In genomic region chr14:20698018-20698329, GRCh38 we compare ENCODE assay signal across 24 cellular contexts. TPM values are rescaled to one million over a fixed set of nuclear protein-coding genes. Genes with fewer than 3 reads are reported as not detected.
DNase-seq lines count a peak whose midpoint lies in the region; ATAC-seq, FAIRE-seq and TF ChIP-seq lines count a peak whose summit lies in the region.
"Had no signal": no experiment of that assay in that cellular context is flagged by ENCODE, and none has a peak within 500 bp of the region (broad histone marks: within the 10 kb centered on the region; RNA-seq: fewer than 3 reads in every experiment).

No MANE protein-coding gene starts in this region.

- no peak overlapping the region for H3K4me2 ChIP-seq in GM23338
- no peak overlapping the region for H3K4me2 ChIP-seq in mesenchymal stem cell (ENCODE audit: low read length, poor library complexity, severe bottlenecking)

- no peak overlapping the region for H3K4me3 Mint-ChIP-seq in GM23338
- H3K4me3 Mint-ChIP-seq: CD4-positive, alpha-beta memory T cell; T-cell had no signal

- H3K9me3 Mint-ChIP-seq in GM23338, result no peaks in the 10 kb centered on the region
- H3K9me3 Mint-ChIP-seq: CD4-positive, alpha-beta memory T cell; T-cell had no signal

- H2AFZ ChIP-seq in GM23338, result no peak overlapping the region
- H2AFZ ChIP-seq in mesenchymal stem cell (ENCODE audit: low read depth, low read length), result no peak overlapping the region

- H3K27me3 ChIP-seq in GM23338 (ENCODE audit: insufficient read depth) (no peaks in the 10 kb centered on the region), mesenchymal stem cell (ENCODE audit: control insufficient read depth in 1 of 2, insufficient read depth in 1 of 2, low read length in 2 of 2) (no peaks in the 10 kb centered on the region), dorsolateral prefrontal cortex (no peaks in the 10 kb centered on the region)

- H2BK12ac ChIP-seq in mesenchymal stem cell (ENCODE audit: low read length in 2 of 2), result no peak overlapping the region

- no peaks in the 10 kb centered on the region for H3K9me2 ChIP-seq in GM23338 (ENCODE audit: insufficient read depth)

- no peaks in the 10 kb centered on the region for H4K20me1 ChIP-seq in GM23338 (replicated peaks; ENCODE audit: insufficient read depth)

- no peak overlapping the region for H3K14ac ChIP-seq in mesenchymal stem cell (ENCODE audit: low read length in 2 of 2)

- H3K4ac ChIP-seq in mesenchymal stem cell (ENCODE audit: low read depth in 1 of 2, low read length in 2 of 2), result no peak overlapping the region

- H3K4me3 ChIP-seq in GM23338, result no peak overlapping the region
- H3K4me3 ChIP-seq in mesenchymal stem cell (ENCODE audit: insufficient read depth in 1 of 2, low read depth in 1 of 2, low read length in 2 of 2), result no peak overlapping the region
- H3K4me3 ChIP-seq in dorsolateral prefrontal cortex, result peak overlapping the region in 1 of 59 donors; percentile 16
- H3K4me3 ChIP-seq: GM12878, K562 had no signal

- no peaks in the 10 kb centered on the region for H3K79me1 ChIP-seq in mesenchymal stem cell (replicated peaks; ENCODE audit: low read length, poor library complexity, severe bottlenecking)

- no peaks in the 10 kb centered on the region for H3F3A ChIP-seq in GM23338 (replicated peaks; ENCODE audit: low read depth)

- H3K4me1 ChIP-seq in GM23338 (ENCODE audit: insufficient read depth) (no peaks in the 10 kb centered on the region), mesenchymal stem cell (ENCODE audit: control insufficient read depth, insufficient read depth, low read depth, low read length) (no peaks in the 10 kb centered on the region)
- H3K4me1 ChIP-seq: Caco-2 had no signal

- no peak overlapping the region for H3K23ac ChIP-seq in mesenchymal stem cell (ENCODE audit: low read length in 2 of 2)

- CTCF ChIA-PET in RWPE1 (lab: Yijun Ruan, JAX), result interaction anchor here (0.7 to 1.1 kb wide), 5 partner anchors 9 to 169 kb away, joined by 3 to 4 read pairs (median 3); partner anchors contain the start of gene ANG

- ATAC-seq in GM23338 (no peak), GM19452 (IDR thresholded peaks at IDR 0.05; ENCODE audit: unreplicated experiment) (no peak)

- H4K8ac ChIP-seq in mesenchymal stem cell (ENCODE audit: low read length), result no peak overlapping the region

- no peaks in the 10 kb centered on the region for H3K9me3 ChIP-seq in mesenchymal stem cell (ENCODE audit: control insufficient read depth, low read length)
- H3K9me3 ChIP-seq: Caco-2 had no signal

- POLR2A ChIA-PET in RWPE1 (lab: Yijun Ruan, JAX; ENCODE audit: low non-redundant PET), result no interaction called here

- peak; percentile 62 for TF ChIP-seq CTCF in C4-2B (conservative IDR thresholded peaks at IDR 0.05)
- no peak for TF ChIP-seq CTCF in GM23338 (conservative IDR thresholded peaks at IDR 0.05; ENCODE audit: low read depth in 2 of 2)
- TF ChIP-seq CTCF in RWPE1 (conservative IDR thresholded peaks at IDR 0.05; ENCODE audit: low read depth), result peak; percentile 36; the same call in 1 of the 2 replicates
- TF ChIP-seq CTCF in dorsolateral prefrontal cortex (IDR thresholded peaks at IDR 0.05 in 54 of 56, conservative IDR thresholded peaks at IDR 0.05 in 2 of 56; ENCODE audit: low read depth in 1 of 56, partially characterized antibody in 56 of 56), result peak in 22 of 56 donors; percentile 2 to 65 (median 26)

- no peak overlapping the region for H3K18ac ChIP-seq in mesenchymal stem cell (ENCODE audit: low read depth in 1 of 2, low read length in 2 of 2)

- H2BK15ac ChIP-seq in mesenchymal stem cell (ENCODE audit: low read depth, poor library complexity, severe bottlenecking), result no peak overlapping the region

- intact Hi-C loops in dorsolateral prefrontal cortex (cut with DNase I), result loop anchor here (2.0 to 10.0 kb wide), 6 partner anchors 59 to 404 kb away; partner anchors contain the start of genes RNASE1 (in 1 of the 2) and TMEM253 (in 1 of the 2)

- no peaks in the 10 kb centered on the region for H3K79me2 ChIP-seq in GM23338 (replicated peaks; ENCODE audit: insufficient read depth)

- H3K27ac Mint-ChIP-seq in GM23338, result peak overlapping the region; percentile 91
- H3K27ac Mint-ChIP-seq: CD4-positive, alpha-beta memory T cell; T-cell had no signal

- no peak for FAIRE-seq in RCC 7860 (lab: Jason Lieb, UNC)

- no peak overlapping the region for H2AK5ac ChIP-seq in mesenchymal stem cell (ENCODE audit: low read length, severe bottlenecking)

- H3K27me3 Mint-ChIP-seq in GM23338 (ENCODE audit: insufficient read depth, low read depth, poor library complexity), result peaks cover 8% of the 10 kb centered on the region
- H3K27me3 Mint-ChIP-seq: CD4-positive, alpha-beta memory T cell had no signal

- H2BK5ac ChIP-seq in mesenchymal stem cell (ENCODE audit: low read depth, low read length, poor library complexity, severe bottlenecking), result no peak overlapping the region

- peak overlapping the region; percentile 37 for H3K9ac ChIP-seq in mesenchymal stem cell (ENCODE audit: low read length)

- H3K27ac ChIP-seq in C4-2B, result no peak overlapping the region
- H3K27ac ChIP-seq in GM23338 (ENCODE audit: low read depth), result no peak overlapping the region
- H3K27ac ChIP-seq in RWPE1, result no peak overlapping the region
- H3K27ac ChIP-seq in mesenchymal stem cell (ENCODE audit: low read length, poor library complexity, severe bottlenecking), result no peak overlapping the region
- H3K27ac ChIP-seq in dorsolateral prefrontal cortex, result peak overlapping the region in 7 of 59 donors; percentile 5 to 57 (median 20)

- H4K91ac ChIP-seq in mesenchymal stem cell (ENCODE audit: low read length), result no peak overlapping the region

- peaks cover 65% of the 10 kb centered on the region for H3K36me3 Mint-ChIP-seq in GM23338 (ENCODE audit: low read depth)
- H3K36me3 Mint-ChIP-seq: CD4-positive, alpha-beta memory T cell; T-cell had no signal

- DNase-seq in GM23338 (ENCODE audit: low spot score), result no peak
- DNase-seq in RWPE1 (ENCODE audit: low spot score), result no peak
- no peak for DNase-seq in mesenchymal stem cell
- DNase-seq in AML-193 (lab: John Stamatoyannopoulos, UW), result no peak
- DNase-seq in RCC 7860 (ENCODE audit: low spot score), result no peak
- no peak for DNase-seq in dorsolateral prefrontal cortex
- DNase-seq: DMS 273 treated with DMSO at 0.1 percent for 48 hours, DMS79, NCI-H1436 treated with DMSO at 0.1 percent for 48 hours, NCI-H187 treated with DMSO at 0.1 percent for 48 hours, NCI-H510A treated with DMSO at 0.1 percent for 48 hours had no signal

- no peak overlapping the region for H2BK120ac ChIP-seq in mesenchymal stem cell (ENCODE audit: low read depth, low read length)

- H3K36me3 ChIP-seq in GM23338 (ENCODE audit: insufficient read depth) (no peaks in the 10 kb centered on the region), mesenchymal stem cell (ENCODE audit: control insufficient read depth in 1 of 2, insufficient read depth in 2 of 2, low read depth in 1 of 2, low read length in 2 of 2) (peaks cover 0 to 16% of the 10 kb centered on the region in 2 experiments)

- H3K4me1 Mint-ChIP-seq in GM23338, result peaks cover 21% of the 10 kb centered on the region
- H3K4me1 Mint-ChIP-seq: CD4-positive, alpha-beta memory T cell had no signal

TF ChIP-seq in GM23338, 12 proteins besides CTCF, POLR2A, EP300 and RAD21 (continues in another document):
- no peak for TF ChIP-seq EZH2phosphoT487 (IDR thresholded peaks at IDR 0.05; ENCODE audit: unreplicated experiment)
- no peak for TF ChIP-seq STAT1 (IDR thresholded peaks at IDR 0.05; ENCODE audit: unreplicated experiment)
- no peak for TF ChIP-seq REST (IDR thresholded peaks at IDR 0.05; ENCODE audit: unreplicated experiment)

RNA-seq across cellular contexts. Expression of gene ANG, which starts 9.4 kb away (rescaled TPM):
- 2.3 and 5.1 TPM in 2 replicates for total RNA-seq in GM23338 (2014; rRNA removed; shearing (Covaris generic))
- polyA plus RNA-seq in GM23338 (2016; fragmentation: Nextera tagmentation; extraction: Ambion mirVana), result 3.7 and 5.0 TPM in 2 replicates
- polyA plus RNA-seq in mesenchymal stem cell (2013, experiment 1 of 2), result 5.0 TPM
- polyA plus RNA-seq in mesenchymal stem cell (2013, experiment 2 of 2), result 5.8 TPM
- total RNA-seq in dorsolateral prefrontal cortex, result 1 to 10 TPM in 98 of 120 experiments, under 1 TPM in 15, not detected in 7; 0.63 to 9.5 (median 1.9) TPM

RNA-seq across cellular contexts. Expression of gene RNASE4, which starts 13.6 kb away (rescaled TPM):
- total RNA-seq in GM23338 (2014; rRNA removed; shearing (Covaris generic)), result 1.6 and 2.0 TPM in 2 replicates
- polyA plus RNA-seq in GM23338 (2016; fragmentation: Nextera tagmentation; extraction: Ambion mirVana), result 0.29 and 0.45 TPM in 2 replicates
- 13.8 TPM for polyA plus RNA-seq in mesenchymal stem cell (2013, experiment 1 of 2)
- polyA plus RNA-seq in mesenchymal stem cell (2013, experiment 2 of 2), result 15.4 TPM
- 10 to 100 TPM in 2 of 120 experiments, 1 to 10 TPM in 111, under 1 TPM in 7; 0.41 to 12.0 (median 3.1) TPM for total RNA-seq in dorsolateral prefrontal cortex

RNA-seq across cellular contexts. Expression of gene EDDM3A, which starts 47.7 kb away (rescaled TPM):
- total RNA-seq in GM23338 (2014; rRNA removed; shearing (Covaris generic)), result not detected in 2 replicates
- not detected in 2 replicates for polyA plus RNA-seq in GM23338 (2016; fragmentation: Nextera tagmentation; extraction: Ambion mirVana)
- not detected for polyA plus RNA-seq in mesenchymal stem cell (2013, experiment 1 of 2)
- not detected for polyA plus RNA-seq in mesenchymal stem cell (2013, experiment 2 of 2)
- not detected for total RNA-seq in dorsolateral prefrontal cortex
- total RNA-seq: A673; Caco-2; CD4-positive, alpha-beta memory T cell; GM12878; K562; LHCN-M2; MCF 10A; RPMI7951; SK-MEL-5; T-cell had no signal
- polyA plus RNA-seq: BJ; CD4-positive, alpha-beta memory T cell; GM12878; K562 had no signal

RNA-seq across cellular contexts. Expression of gene OR6S1, which starts 56.5 kb away (rescaled TPM):
- total RNA-seq in GM23338 (2014; rRNA removed; shearing (Covaris generic)), result not detected in 2 replicates
- polyA plus RNA-seq in GM23338 (2016; fragmentation: Nextera tagmentation; extraction: Ambion mirVana), result not detected in 2 replicates
- polyA plus RNA-seq in mesenchymal stem cell (2013, experiment 1 of 2), result not detected
- not detected for polyA plus RNA-seq in mesenchymal stem cell (2013, experiment 2 of 2)
- total RNA-seq in dorsolateral prefrontal cortex, result not detected
- total RNA-seq: A673; Caco-2; CD4-positive, alpha-beta memory T cell; K562; LHCN-M2; MCF 10A; RPMI7951; SK-MEL-5; T-cell had no signal
- polyA plus RNA-seq: BJ; CD4-positive, alpha-beta memory T cell; K562 had no signal

Comparison
In these comparisons a context has a peak if more than half of its experiments do, and no peak if none do; other contexts are left out.
1. CTCF ChIP-seq: peak in C4-2B (single experiment) and RWPE1 (single experiment); none in GM23338 (0 of 2).